In the genomic region with DNA sequence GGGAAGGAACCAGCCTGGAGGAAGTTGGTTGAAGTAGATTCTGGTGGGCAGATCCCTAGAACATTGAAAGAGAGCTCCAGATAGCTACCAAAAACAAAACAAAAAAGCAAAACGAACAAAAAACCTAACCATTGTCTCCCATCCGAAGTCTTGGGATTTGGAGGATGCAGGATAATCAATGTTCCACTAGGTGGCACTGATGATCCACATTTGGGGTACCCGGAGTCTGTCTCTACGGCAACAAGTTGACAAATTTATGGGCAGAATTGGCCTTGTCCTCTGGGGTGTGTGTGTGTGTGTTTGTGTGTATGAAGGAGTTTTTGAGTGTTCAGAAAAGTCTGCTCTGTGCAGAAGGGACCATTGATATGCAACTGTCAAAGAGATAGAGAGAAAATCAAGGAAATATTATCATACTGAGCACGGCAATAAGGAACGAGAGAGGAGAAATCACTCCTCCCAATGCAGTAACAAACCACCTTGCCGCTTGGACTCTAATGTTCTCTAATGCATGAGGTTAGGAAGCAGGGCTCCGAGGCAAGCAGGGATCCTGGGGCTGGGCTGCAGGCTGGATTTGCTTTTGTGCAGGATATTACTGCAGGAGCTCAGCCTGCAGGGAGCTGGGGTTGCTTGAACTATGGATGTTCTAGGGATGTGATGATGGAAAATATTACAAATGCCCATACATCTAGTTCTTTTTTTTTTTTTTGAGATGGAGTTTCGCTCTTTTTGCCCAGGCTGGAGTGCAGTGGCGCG, we compare ENCODE assay signal across 8 cellular contexts. TPM values are rescaled to one million over a fixed set of nuclear protein-coding genes. Genes with fewer than 3 reads are reported as not detected.
A peak's percentile ranks its signal among the peaks of the same experiment; 100 is the strongest.
DNase-seq lines count a peak whose midpoint lies in the region; ATAC-seq, FAIRE-seq and TF ChIP-seq lines count a peak whose summit lies in the region.

No MANE protein-coding gene starts in this region.

- H4K20me1 ChIP-seq in KMS-11 (ENCODE audit: insufficient read depth) (no peaks in the 10 kb centered on the region), SK-N-SH (ENCODE audit: insufficient read depth) (no peaks in the 10 kb centered on the region), K562 (replicated peaks; ENCODE audit: control insufficient read depth, insufficient read depth, low read length) (no peaks in the 10 kb centered on the region), smooth muscle cell (ENCODE audit: low read depth) (no peaks in the 10 kb centered on the region)

- CTCF ChIA-PET in SK-N-SH (lab: Yijun Ruan, JAX) (interaction anchor here (0.6 to 1.9 kb wide), 12 partner anchors 10 to 925 kb away, joined by 3 to 8 read pairs (median 5); no protein-coding TSS in a partner anchor), K562 (lab: Yijun Ruan, JAX; ENCODE audit: low intra/inter-chr PET ratio) (interaction anchor here (0.6 kb wide), 1 partner anchor 244 kb away, joined by 3 read pairs; no protein-coding TSS in a partner anchor)

- no peak for TF ChIP-seq POLR2A in K562 (conservative IDR thresholded peaks at IDR 0.05)

- DNase-seq in DMS 273 treated with DMSO at 0.1 percent for 48 hours (lab: John Stamatoyannopoulos, UW) (peak; percentile 16), SK-N-SH (peak; percentile 78), K562 (ENCODE audit: extremely low read depth in 1 of 4, low spot score in 3 of 4) (peak; percentile 68 to 73 (median 69)), iPS DF 4.7 (ENCODE audit: extremely low read depth, low spot score) (peak; percentile 71), smooth muscle cell (lab: John Stamatoyannopoulos, UW; ENCODE audit: unreplicated experiment) (no peak)

- H3K27ac ChIP-seq in KMS-11 (no peak overlapping the region), SK-N-SH (ENCODE audit: low read depth in 2 of 2, low read length in 1 of 2) (no peak overlapping the region), K562 (ENCODE audit: extremely low read depth, low read depth, low read length) (no peak overlapping the region), smooth muscle cell (ENCODE audit: low read depth) (no peak overlapping the region)

- no peaks in the 10 kb centered on the region for H3K79me2 ChIP-seq in KMS-11 (ENCODE audit: insufficient read depth, low read depth)
- no peaks in the 10 kb centered on the region for H3K79me2 ChIP-seq in SK-N-SH (ENCODE audit: insufficient read depth)
- no peaks in the 10 kb centered on the region for H3K79me2 ChIP-seq in K562 (ENCODE audit: control insufficient read depth, insufficient read depth, low read length)
- no peaks in the 10 kb centered on the region for H3K79me2 ChIP-seq in smooth muscle cell (ENCODE audit: low read depth)

- no peaks in the 10 kb centered on the region for H3F3A ChIP-seq in SK-N-SH (replicated peaks; ENCODE audit: insufficient read depth)
- H3F3A ChIP-seq in smooth muscle cell (ENCODE audit: low read depth) = no peaks in the 10 kb centered on the region

- H3K4me2 ChIP-seq in KMS-11 (no peak overlapping the region; the same call in 1 of the 2 replicates), SK-N-SH (no peak overlapping the region), K562 (ENCODE audit: insufficient read depth, low read length) (no peak overlapping the region), smooth muscle cell (no peak overlapping the region)

- H3K9me2 ChIP-seq in SK-N-SH = no peaks in the 10 kb centered on the region

- FAIRE-seq in K562 (lab: Jason Lieb, UNC) = peak; percentile 97

- H3K36me3 ChIP-seq in KMS-11 (ENCODE audit: insufficient read depth) (no peaks in the 10 kb centered on the region), SK-N-SH (replicated peaks in 1 of 2; ENCODE audit: control insufficient read depth in 1 of 2, insufficient read depth in 2 of 2, low read length in 1 of 2) (no peaks in the 10 kb centered on the region), K562 (ENCODE audit: control insufficient read depth, insufficient read depth, low read length) (no peaks in the 10 kb centered on the region), smooth muscle cell (ENCODE audit: low read depth) (no peaks in the 10 kb centered on the region)

- WGBS in SK-N-SH (ENCODE audit: low lambda C conversion rate) = 48% methylated on average over 11 of the region's 11 CpGs
- 17% methylated on average over 8 of the region's 11 CpGs for WGBS in K562 (ENCODE audit: insufficient coverage, low coverage, missing lambda C conversion rate)
- 54% methylated on average over 11 of the region's 11 CpGs for WGBS in smooth muscle cell (ENCODE audit: low lambda C conversion rate)

- H3K9ac ChIP-seq in KMS-11 = no peak overlapping the region
- H3K9ac ChIP-seq in SK-N-SH = no peak overlapping the region
- H3K9ac ChIP-seq in K562 (ENCODE audit: insufficient read depth in 1 of 2, low read depth in 2 of 2, low read length in 2 of 2) = no peak overlapping the region
- H3K9ac ChIP-seq in smooth muscle cell (ENCODE audit: low read depth) = no peak overlapping the region

- in situ Hi-C loops in K562 (cut with MboI) = no loop called here

- TF ChIP-seq RAD21 in SK-N-SH (IDR thresholded peaks at IDR 0.05; ENCODE audit: low read length) = peak; percentile 89
- TF ChIP-seq RAD21 in K562 (CRISPR knock-in tag; conservative IDR thresholded peaks at IDR 0.05 in 1 of 2, IDR thresholded peaks at IDR 0.05 in 1 of 2) = peak; percentile 70 to 81

- TF ChIP-seq EP300 in SK-N-SH (IDR thresholded peaks at IDR 0.05; ENCODE audit: borderline replicate concordance in 1 of 2, low read depth in 1 of 2, low read length in 1 of 2) (no peak), K562 (IDR thresholded peaks at IDR 0.05; ENCODE audit: low read length) (no peak)

- BruUV-seq in K562 (replicated peaks; lab: Mats Ljungman, UMichigan) = no TSS peak

- ATAC-seq in GM19452 (IDR thresholded peaks at IDR 0.05; ENCODE audit: unreplicated experiment) (peak; percentile 65), K562 (peak; percentile 90), GM18873 (IDR thresholded peaks at IDR 0.05; ENCODE audit: low FRiP score, unreplicated experiment) (no peak)

- H3K4me3 ChIP-seq in KMS-11 (IDR thresholded peaks at IDR 0.05; ENCODE audit: insufficient read depth, low read depth, low read length) (no peak overlapping the region), SK-N-SH (ENCODE audit: low read depth in 2 of 2, low read length in 1 of 2) (peak overlapping the region in 1 of 2 experiments; percentile 32; a peak in 1 of 4 replicates), K562 (no peak overlapping the region), smooth muscle cell (no peak overlapping the region)

- H3K9me1 ChIP-seq in K562 (ENCODE audit: control insufficient read depth, insufficient read depth, low read length) = no peaks in the 10 kb centered on the region

- peak; percentile 91 for TF ChIP-seq CTCF in KMS-11 (conservative IDR thresholded peaks at IDR 0.05; ENCODE audit: low read depth, low read length)
- peak; percentile 85 for TF ChIP-seq CTCF in SK-N-SH (IDR thresholded peaks at IDR 0.05)
- TF ChIP-seq CTCF in K562 (IDR thresholded peaks at IDR 0.05 in 2 of 3, conservative IDR thresholded peaks at IDR 0.05 in 1 of 3; ENCODE audit: insufficient read depth in 2 of 3, low read depth in 1 of 3, low read length in 3 of 3) = peak; percentile 71 to 87 (median 81)
- TF ChIP-seq CTCF in smooth muscle cell (IDR thresholded peaks at IDR 0.05; ENCODE audit: borderline replicate concordance, insufficient read depth, poor library complexity, severe bottlenecking) = peak; percentile 78

- H3K9me3 ChIP-seq in SK-N-SH = no peaks in the 10 kb centered on the region
- H3K9me3 ChIP-seq in K562 (replicated peaks; ENCODE audit: control insufficient read depth, insufficient read depth, low read depth, low read length) = no peaks in the 10 kb centered on the region
- no peaks in the 10 kb centered on the region for H3K9me3 ChIP-seq in smooth muscle cell (replicated peaks; ENCODE audit: low read depth)

- H3K4me1 ChIP-seq in KMS-11 (ENCODE audit: low read depth, poor library complexity, severe bottlenecking) (peaks cover 21% of the 10 kb centered on the region), SK-N-SH (ENCODE audit: control insufficient read depth in 1 of 2, insufficient read depth in 2 of 2, low read depth in 1 of 2, low read length in 1 of 2) (peaks cover 0 to 2% of the 10 kb centered on the region in 2 experiments; a peak in 1 of 4 replicates), K562 (replicated peaks in 1 of 2; ENCODE audit: control insufficient read depth in 2 of 2, insufficient read depth in 2 of 2, low read length in 2 of 2) (no peaks in the 10 kb centered on the region), smooth muscle cell (ENCODE audit: low read depth) (no peaks in the 10 kb centered on the region)

- peak overlapping the region; percentile 39; the same call in 1 of the 2 replicates for H2AFZ ChIP-seq in KMS-11 (ENCODE audit: low read depth)
- no peak overlapping the region for H2AFZ ChIP-seq in SK-N-SH (ENCODE audit: low read depth)
- H2AFZ ChIP-seq in K562 (ENCODE audit: low read depth, low read length) = no peak overlapping the region
- H2AFZ ChIP-seq in smooth muscle cell (ENCODE audit: low read depth) = peak overlapping the region; percentile 55

- POLR2A ChIA-PET in SK-N-SH (lab: Yijun Ruan, JAX) = no interaction called here
- POLR2A ChIA-PET in K562 (lab: Yijun Ruan, JAX) = interaction anchor here (0.6 kb wide), 1 partner anchor 1606 kb away, joined by 3 read pairs; no protein-coding TSS in a partner anchor

- H3K27me3 ChIP-seq in KMS-11 (ENCODE audit: insufficient read depth, low read depth) = no peaks in the 10 kb centered on the region
- no peaks in the 10 kb centered on the region; the same call in 1 of the 2 replicates for H3K27me3 ChIP-seq in SK-N-SH (ENCODE audit: insufficient read depth)
- no peaks in the 10 kb centered on the region for H3K27me3 ChIP-seq in K562 (ENCODE audit: control insufficient read depth in 2 of 2, insufficient read depth in 2 of 2, low read length in 2 of 2)
- H3K27me3 ChIP-seq in smooth muscle cell (ENCODE audit: low read depth) = peaks cover 19% of the 10 kb centered on the region

- intact Hi-C loops in K562 (cut with micrococcal nuclease) = loop anchor here (10.0 kb wide), 1 partner anchor 1060 kb away; no protein-coding TSS in a partner anchor

RNA-seq across cellular contexts. Expression of gene KLHL25, which starts 59.8 kb away (rescaled TPM):
- polyA plus RNA-seq in SK-N-SH (2012; rRNA removed) = 4.5 TPM in 2 replicates
- polyA plus RNA-seq in SK-N-SH (2012; cell fraction: cytosol; rRNA removed) = 1.4 and 2.6 TPM in 2 replicates
- 7.3 and 8.6 TPM in 2 replicates for polyA plus RNA-seq in SK-N-SH (2012; cell fraction: nucleus; rRNA removed)
- total RNA-seq in K562 (2011; cell fraction: chromatin; rRNA removed; ENCODE audit: low replicate concordance) = 0.48 and 0.97 TPM in 2 replicates
- 0.66 and 0.83 TPM in 2 replicates for total RNA-seq in K562 (2011; cell fraction: nucleolus; rRNA removed)
- total RNA-seq in K562 (2011; cell fraction: nucleoplasm; rRNA removed) = 0.38 and 0.59 TPM in 2 replicates
- 0.09 and 0.29 TPM in 2 replicates for total RNA-seq in K562 (2014; rRNA removed)
- total RNA-seq in K562 (2014; rRNA removed; fragmentation: Illumina TruSeq; extraction: Trizol) = 0.03 TPM in 1 of 2 replicates, not detected in the other
- 0.14 and 0.15 TPM in 2 replicates for total RNA-seq in K562 (2015; rRNA removed; fragmentation: Illumina TruSeq; extraction: Trizol)
- total RNA-seq in K562 (2021) = 0.13 and 0.20 TPM in 2 replicates
- 0.11 and 0.12 TPM in 2 replicates for polyA plus RNA-seq in K562 (2011; rRNA removed)
- 0.09 and 0.37 TPM in 2 replicates for polyA plus RNA-seq in K562 (2011; cell fraction: cytosol; rRNA removed)
- 0.18 and 0.41 TPM in 2 replicates for polyA plus RNA-seq in K562 (2011; cell fraction: nucleus; rRNA removed)
- polyA plus RNA-seq in K562 (2012) = 0.13 and 0.15 TPM in 2 replicates
- polyA plus RNA-seq in K562 (2014; fragmentation: Illumina TruSeq; extraction: Trizol) = 0.04 and 0.28 TPM in 2 replicates
- not detected for polyA plus RNA-seq in K562 (2014; fragmentation: Nextera tagmentation; extraction: Ambion mirVana)
- polyA plus RNA-seq in K562 (2014; rRNA removed) = 0.04 and 0.05 TPM in 2 replicates
- 0.03 and 0.18 TPM in 2 replicates for polyA minus RNA-seq in K562 (2011; rRNA and poly(A)+ RNA removed)
- polyA minus RNA-seq in K562 (2011; cell fraction: cytosol; rRNA and poly(A)+ RNA removed) = 0.64 TPM in 1 of 2 replicates, not detected in the other
- polyA minus RNA-seq in K562 (2011; cell fraction: nucleus; rRNA and poly(A)+ RNA removed) = 0.11 and 0.13 TPM in 2 replicates
- total RNA-seq in smooth muscle cell = 5.0 and 10.1 TPM in 2 replicates
- 5.1 and 6.7 TPM in 2 replicates for polyA plus RNA-seq in smooth muscle cell

Comparison
In these comparisons a context has a peak if more than half of its experiments do, and no peak if none do; other contexts are left out.
1. H2AFZ ChIP-seq: peak in KMS-11 (single experiment) and smooth muscle cell (single experiment); none in SK-N-SH (single experiment) and K562 (single experiment).
2. Peak in every context shown above with its lines, with median percentiles within 50 percentile points of each other: CTCF ChIP-seq.